Comparison of ENCODE assay signal across 17 cellular contexts in genomic region chr18:35337256-35337655, GRCh38.
"Had no signal": no experiment of that assay in that cellular context is flagged by ENCODE, and none has a peak within 500 bp of the region (broad histone marks: within the 10 kb centered on the region; RNA-seq: fewer than 3 reads in every experiment).

No MANE protein-coding gene starts in this region.

- H3K9me3 ChIP-seq: heart right ventricle, thoracic aorta, vagina had no signal

- H3K4me3 Mint-ChIP-seq: activated CD4-positive, alpha-beta T cell treated with anti-CD3 and anti-CD28 coated beads, Interleukin-2, amount 10 ng/mL, durations not matched to agents 7 days and 5 days; activated naive CD8-positive, alpha-beta T cell treated with anti-CD3 and anti-CD28 coated beads, Interleukin-2, amount 10 ng/mL, durations not matched to agents 7 days and 5 days; naive B cell; stimulated activated naive B cell treated with anti-CD40 and anti-IgM and Interleukin-4, amounts not matched to agents 10 μg/mL and 1 μg/mL and 100 μg/mL, for 72 hours; type B pancreatic cell had no signal

- H3K9me3 Mint-ChIP-seq: activated CD4-positive, alpha-beta T cell treated with anti-CD3 and anti-CD28 coated beads, Interleukin-2, amount 10 ng/mL, durations not matched to agents 7 days and 5 days; activated naive CD8-positive, alpha-beta T cell treated with anti-CD3 and anti-CD28 coated beads, Interleukin-2, amount 10 ng/mL, durations not matched to agents 7 days and 5 days; naive B cell; stimulated activated naive B cell treated with anti-CD40 and anti-IgM and Interleukin-4, amounts not matched to agents 10 μg/mL and 1 μg/mL and 100 μg/mL, for 72 hours; type B pancreatic cell had no signal

- H3K27ac ChIP-seq: cardiac muscle cell, heart right ventricle, thoracic aorta, vagina had no signal

- H3K4me3 ChIP-seq: cardiac muscle cell, heart right ventricle, thoracic aorta, vagina had no signal

- H3K27ac Mint-ChIP-seq: activated CD4-positive, alpha-beta T cell treated with anti-CD3 and anti-CD28 coated beads, Interleukin-2, amount 10 ng/mL, durations not matched to agents 7 days and 5 days; activated naive CD8-positive, alpha-beta T cell treated with anti-CD3 and anti-CD28 coated beads, Interleukin-2, amount 10 ng/mL, durations not matched to agents 7 days and 5 days; stimulated activated naive B cell treated with anti-CD40 and anti-IgM and Interleukin-4, amounts not matched to agents 10 μg/mL and 1 μg/mL and 100 μg/mL, for 72 hours; type B pancreatic cell had no signal

- H3K27me3 Mint-ChIP-seq: activated CD4-positive, alpha-beta T cell treated with anti-CD3 and anti-CD28 coated beads, Interleukin-2, amount 10 ng/mL, durations not matched to agents 7 days and 5 days; activated naive CD8-positive, alpha-beta T cell treated with anti-CD3 and anti-CD28 coated beads, Interleukin-2, amount 10 ng/mL, durations not matched to agents 7 days and 5 days; naive B cell; stimulated activated naive B cell treated with anti-CD40 and anti-IgM and Interleukin-4, amounts not matched to agents 10 μg/mL and 1 μg/mL and 100 μg/mL, for 72 hours; type B pancreatic cell had no signal

- DNase-seq: activated CD4-positive, alpha-beta T cell treated with anti-CD3 and anti-CD28 coated beads, Interleukin-2, amount 10 ng/mL, durations not matched to agents 7 days and 5 days; activated CD8-positive, alpha-beta memory T cell treated with anti-CD3 and anti-CD28 coated beads, Interleukin-2, amount 50 U/mL, for 4 hours; activated gamma-delta T cell treated with Interleukin-2 at 50 U/mL for 16 hours; activated naive CD8-positive, alpha-beta T cell treated with anti-CD3 and anti-CD28 coated beads, Interleukin-2, amount 10 ng/mL, durations not matched to agents 7 days and 5 days; foreskin fibroblast; heart right ventricle; left colon; naive B cell; small intestine; stimulated activated naive B cell treated with anti-CD40 and anti-IgM and Interleukin-4, amounts not matched to agents 10 μg/mL and 1 μg/mL and 100 μg/mL, for 72 hours had no signal

- ATAC-seq: heart right ventricle; left colon; sciatic nerve; stimulated activated naive B cell treated with anti-CD40 and anti-IgM and Interleukin-4, amounts not matched to agents 10 μg/mL and 1 μg/mL and 100 μg/mL, for 72 hours had no signal

- H3K27me3 ChIP-seq: cardiac muscle cell, heart right ventricle, vagina had no signal

- FAIRE-seq: endometrium, keratinocyte, small intestine had no signal
